In genomic region chr17:19248149-19248922, GRCh38 we compare ENCODE assay signal across 12 cellular contexts. TPM values are rescaled to one million over a fixed set of nuclear protein-coding genes. Genes with fewer than 3 reads are reported as not detected.
A peak's percentile ranks its signal among the peaks of the same experiment; 100 is the strongest.
DNase-seq lines count a peak whose midpoint lies in the region; ATAC-seq and TF ChIP-seq lines count a peak whose summit lies in the region.
"Had no signal": no experiment of that assay in that cellular context is flagged by ENCODE, and none has a peak within 500 bp of the region (broad histone marks: within the 10 kb centered on the region; RNA-seq: fewer than 3 reads in every experiment).

No MANE protein-coding gene starts in this region.

- no peak overlapping the region for H3K23ac ChIP-seq in trophoblast cell (ENCODE audit: low read length)

- H4K91ac ChIP-seq in trophoblast cell (ENCODE audit: low read depth, low read length): no peak overlapping the region

- peaks cover 20% of the 10 kb centered on the region for H3K4me1 Mint-ChIP-seq in Caco-2 (ENCODE audit: low read depth, unreplicated experiment)

- no peak overlapping the region for H3K9ac ChIP-seq in trophoblast cell (ENCODE audit: low read length)

- BruUV-seq in Caco-2 (replicated peaks; lab: Mats Ljungman, UMichigan): no TSS peak

- H3K9me3 ChIP-seq in Caco-2: no peaks in the 10 kb centered on the region
- H3K9me3 ChIP-seq in esophagus muscularis mucosa: no peaks in the 10 kb centered on the region
- no peaks in the 10 kb centered on the region for H3K9me3 ChIP-seq in trophoblast cell (ENCODE audit: insufficient read depth, low read depth, low read length)

- H3K27ac ChIP-seq in RWPE1 (peak overlapping the region; percentile 52), esophagus muscularis mucosa (replicated peaks in 1 of 4) (peak overlapping the region; percentile 49 to 74 (median 55)), trophoblast cell (ENCODE audit: low read depth, low read length) (peak overlapping the region; percentile 15), foreskin keratinocyte (no peak overlapping the region)

- no peak overlapping the region for H3K14ac ChIP-seq in trophoblast cell (ENCODE audit: low read length)

- TF ChIP-seq POLR2A in esophagus muscularis mucosa (IDR thresholded peaks at IDR 0.05; ENCODE audit: low read depth): no peak

- ATAC-seq in HG03432 (IDR thresholded peaks at IDR 0.05; ENCODE audit: unreplicated experiment) (no peak), foreskin keratinocyte (no peak)
- ATAC-seq: activated CD4-positive, CD25-positive, alpha-beta regulatory T cell treated with anti-CD3 and anti-CD28 coated beads, Interleukin-2, amount 50 U/mL, for 24 hours; natural killer cell treated with Interleukin-12 subunit alpha and Interleukin-12 subunit beta and Interleukin-15 and Interleukin-18, amount 100 ng/mL, for 72 hours had no signal

- no peak overlapping the region for H2AK5ac ChIP-seq in trophoblast cell (ENCODE audit: low read length)

- no peak overlapping the region for H3K4me3 Mint-ChIP-seq in Caco-2 (ENCODE audit: unreplicated experiment)
- H3K4me3 Mint-ChIP-seq: activated naive CD8-positive, alpha-beta T cell; CD4-positive, CD25-positive, alpha-beta regulatory T cell; natural killer cell treated with Interleukin-12 subunit alpha and Interleukin-12 subunit beta and Interleukin-15 and Interleukin-18, amount 100 ng/mL, for 72 hours had no signal

- CTCF ChIA-PET in Caco-2 (lab: Charles Lee): no interaction called here
- CTCF ChIA-PET in RWPE1 (lab: Yijun Ruan, JAX): no interaction called here

- no peak overlapping the region for H2BK5ac ChIP-seq in trophoblast cell (ENCODE audit: low read depth, low read length, poor library complexity)

- no peaks in the 10 kb centered on the region for H3K27me3 ChIP-seq in Caco-2 (replicated peaks; ENCODE audit: control insufficient read depth, insufficient read depth, low read length)
- H3K27me3 ChIP-seq in esophagus muscularis mucosa: no peaks in the 10 kb centered on the region
- H3K27me3 ChIP-seq in trophoblast cell (ENCODE audit: insufficient read depth, low read length): no peaks in the 10 kb centered on the region
- no peaks in the 10 kb centered on the region for H3K27me3 ChIP-seq in foreskin keratinocyte

- no peak overlapping the region for H2BK120ac ChIP-seq in trophoblast cell (ENCODE audit: insufficient read depth, low read length, poor library complexity)

- no peak overlapping the region for H3K4me2 ChIP-seq in trophoblast cell (ENCODE audit: low read length)

- H2AFZ ChIP-seq in trophoblast cell (ENCODE audit: insufficient read depth, low read length, poor library complexity): no peak overlapping the region

- H3K27ac Mint-ChIP-seq in Caco-2 (ENCODE audit: unreplicated experiment): peak overlapping the region; percentile 10
- H3K27ac Mint-ChIP-seq: activated naive CD8-positive, alpha-beta T cell; natural killer cell treated with Interleukin-12 subunit alpha and Interleukin-12 subunit beta and Interleukin-15 and Interleukin-18, amount 100 ng/mL, for 72 hours had no signal

- no peak for TF ChIP-seq EP300 in esophagus muscularis mucosa (IDR thresholded peaks at IDR 0.05)

- peak overlapping the region; percentile 3 for H3K18ac ChIP-seq in trophoblast cell (ENCODE audit: low read length)

- no peaks in the 10 kb centered on the region for H3K79me1 ChIP-seq in trophoblast cell (ENCODE audit: low read length)

- H3K4me3 ChIP-seq in Caco-2 (ENCODE audit: low read depth, low read length) (no peak overlapping the region), esophagus muscularis mucosa (no peak overlapping the region), trophoblast cell (ENCODE audit: low read depth, low read length) (no peak overlapping the region)

- H3K79me2 ChIP-seq in trophoblast cell (ENCODE audit: control insufficient read depth, insufficient read depth, low read length, poor library complexity): peaks cover 11% of the 10 kb centered on the region

- no peak for DNase-seq in Caco-2
- no peak for DNase-seq in RWPE1 (ENCODE audit: low spot score)
- no peak for DNase-seq in esophagus muscularis mucosa (ENCODE audit: extremely low spot score)
- peak in 1 of 2 donors; percentile 43 for DNase-seq in trophoblast cell
- no peak for DNase-seq in NCI-H526 treated with DMSO at 0.1 percent for 48 hours (lab: John Stamatoyannopoulos, UW)
- DNase-seq in foreskin keratinocyte: no peak
- no peak for DNase-seq in putamen (ENCODE audit: low spot score)
- DNase-seq: CD4-positive, CD25-positive, alpha-beta regulatory T cell had no signal

- 49% methylated on average over 4 of the region's 4 CpGs for WGBS in esophagus muscularis mucosa
- WGBS in trophoblast cell (ENCODE audit: extremely low coverage, insufficient coverage, insufficient read length): no CpG with 5 or more reads among the region's 4 CpGs

- no peak overlapping the region for H4K12ac ChIP-seq in trophoblast cell (ENCODE audit: low read depth, low read length)

- H4K8ac ChIP-seq in trophoblast cell (ENCODE audit: low read depth, low read length): no peak overlapping the region

- H3K4ac ChIP-seq in trophoblast cell (ENCODE audit: low read depth, low read length): peak overlapping the region; percentile 49

- TF ChIP-seq CTCF in Caco-2 (IDR thresholded peaks at IDR 0.05; ENCODE audit: insufficient read depth in 1 of 2, low read depth in 1 of 2, low read length in 1 of 2, severe bottlenecking in 1 of 2, unreplicated experiment in 1 of 2) (no peak), RWPE1 (conservative IDR thresholded peaks at IDR 0.05; ENCODE audit: low read depth) (no peak), esophagus muscularis mucosa (IDR thresholded peaks at IDR 0.05) (no peak), foreskin keratinocyte (conservative IDR thresholded peaks at IDR 0.05) (no peak)

- POLR2A ChIA-PET in Caco-2 (lab: Charles Lee) (no interaction called here), RWPE1 (lab: Yijun Ruan, JAX; ENCODE audit: low non-redundant PET) (no interaction called here)

- no peaks in the 10 kb centered on the region for H3K36me3 Mint-ChIP-seq in Caco-2 (ENCODE audit: insufficient read depth, unreplicated experiment)
- H3K36me3 Mint-ChIP-seq: natural killer cell treated with Interleukin-12 subunit alpha and Interleukin-12 subunit beta and Interleukin-15 and Interleukin-18, amount 100 ng/mL, for 72 hours had no signal

- intact Hi-C loops in Caco-2 (cut with micrococcal nuclease; ENCODE audit: unreplicated experiment): no loop called here
- intact Hi-C loops in esophagus muscularis mucosa (cut with DNase I): no loop called here

- no peak overlapping the region for H2BK12ac ChIP-seq in trophoblast cell (ENCODE audit: low read length)

- no peaks in the 10 kb centered on the region; the same call in 1 of the 2 replicates for H3K36me3 ChIP-seq in Caco-2 (ENCODE audit: control insufficient read depth, insufficient read depth, low read length)
- no peaks in the 10 kb centered on the region for H3K36me3 ChIP-seq in esophagus muscularis mucosa
- H3K36me3 ChIP-seq in trophoblast cell (ENCODE audit: control insufficient read depth in 1 of 2, insufficient read depth in 2 of 2, low read length in 2 of 2): peaks cover 1 to 2% of the 10 kb centered on the region in 2 experiments

- no peaks in the 10 kb centered on the region for H3K27me3 Mint-ChIP-seq in Caco-2 (ENCODE audit: insufficient read depth, unreplicated experiment)
- H3K27me3 Mint-ChIP-seq: CD4-positive, CD25-positive, alpha-beta regulatory T cell had no signal

- H3K4me1 ChIP-seq in Caco-2: peaks cover 17% of the 10 kb centered on the region
- peaks cover 57 to 78% (median 63%) of the 10 kb centered on the region in 4 donors for H3K4me1 ChIP-seq in esophagus muscularis mucosa
- peaks cover 15 to 17% of the 10 kb centered on the region in 2 experiments for H3K4me1 ChIP-seq in trophoblast cell (ENCODE audit: control insufficient read depth in 1 of 2, insufficient read depth in 2 of 2, low read length in 2 of 2)
- peaks cover 8% of the 10 kb centered on the region for H3K4me1 ChIP-seq in foreskin keratinocyte

- H3K9me3 Mint-ChIP-seq in Caco-2 (ENCODE audit: unreplicated experiment): no peaks in the 10 kb centered on the region
- H3K9me3 Mint-ChIP-seq: natural killer cell treated with Interleukin-12 subunit alpha and Interleukin-12 subunit beta and Interleukin-15 and Interleukin-18, amount 100 ng/mL, for 72 hours had no signal

RNA-seq across cellular contexts. Expression of gene EPN2, which starts 11.2 kb away (rescaled TPM):
- 32.8 and 35.6 TPM in 2 replicates for total RNA-seq in Caco-2 (2022)
- total RNA-seq in esophagus muscularis mucosa: 10 to 100 TPM; 26.5 to 49.2 (median 38.9) TPM
- polyA plus RNA-seq in trophoblast cell (2013): 59.0 and 60.9 TPM in 2 replicates
- 25.8 and 27.6 TPM in 2 replicates for total RNA-seq in foreskin keratinocyte
- polyA plus RNA-seq in foreskin keratinocyte: 13.9 and 15.0 TPM in 2 replicates
